In the genomic region with DNA sequence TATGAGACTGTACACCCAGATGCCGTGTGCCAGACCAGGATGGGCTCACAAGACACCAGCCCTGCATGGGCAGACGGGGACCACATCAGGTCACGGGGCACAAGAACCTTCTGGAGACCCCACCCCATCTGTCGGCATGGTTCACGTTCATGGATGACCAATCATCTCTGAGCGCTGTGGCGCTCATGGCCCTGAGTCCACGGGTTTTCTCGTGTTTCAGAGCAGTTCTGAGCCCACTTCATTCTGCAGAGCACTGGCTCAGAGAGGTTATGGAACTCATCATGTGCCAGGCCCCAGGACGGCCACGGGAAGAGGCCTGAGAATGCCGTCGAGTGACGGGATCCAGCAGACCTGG, we compare ENCODE assay signal across 14 cellular contexts.
DNase-seq lines count a peak whose midpoint lies in the region; ATAC-seq, FAIRE-seq and TF ChIP-seq lines count a peak whose summit lies in the region.
"Had no signal": no experiment of that assay in that cellular context is flagged by ENCODE, and none has a peak within 500 bp of the region (broad histone marks: within the 10 kb centered on the region; RNA-seq: fewer than 3 reads in every experiment).

No MANE protein-coding gene starts in this region.

- intact Hi-C loops in Calu3 (cut with micrococcal nuclease; ENCODE audit: unreplicated experiment): no loop called here
- intact Hi-C loops in K562 (cut with micrococcal nuclease): no loop called here
- intact Hi-C loops in kidney (cut with DNase I): no loop called here

- no peaks in the 10 kb centered on the region for H3K9me3 ChIP-seq in K562 (replicated peaks; ENCODE audit: control insufficient read depth, insufficient read depth, low read depth, low read length)
- no peaks in the 10 kb centered on the region for H3K9me3 ChIP-seq in kidney (ENCODE audit: control insufficient read depth in 1 of 2, low read length in 2 of 2)
- H3K9me3 ChIP-seq in subcutaneous abdominal adipose tissue (ENCODE audit: control insufficient read depth in 5 of 5, low read length in 5 of 5): no peaks in the 10 kb centered on the region
- H3K9me3 ChIP-seq: Caco-2, SJCRH30 had no signal

- H3K27ac ChIP-seq in K562 (ENCODE audit: extremely low read depth, low read depth, low read length) (no peak overlapping the region; the same call in 2 of the 3 replicates), kidney (ENCODE audit: low read depth in 2 of 2, low read length in 2 of 2) (peak overlapping the region; percentile 91 to 94), subcutaneous abdominal adipose tissue (ENCODE audit: low read depth, low read length) (peak overlapping the region; percentile 99)
- H3K27ac ChIP-seq: SJCRH30 had no signal

- BruUV-seq in Calu3 (replicated peaks; lab: Mats Ljungman, UMichigan): no TSS peak
- no TSS peak for BruUV-seq in K562 (replicated peaks; lab: Mats Ljungman, UMichigan)

- POLR2A ChIA-PET in K562 (lab: Yijun Ruan, JAX): no interaction called here

- WGBS in K562 (ENCODE audit: insufficient coverage, low coverage, missing lambda C conversion rate): 89% methylated on average over 8 of the region's 14 CpGs

- ATAC-seq in K562 (no peak), HG02973 (IDR thresholded peaks at IDR 0.05; ENCODE audit: unreplicated experiment) (no peak), HG03378 (IDR thresholded peaks at IDR 0.05; ENCODE audit: unreplicated experiment) (no peak)

- CTCF ChIA-PET in Calu3 (lab: Charles Lee) (interaction anchor here (1.1 kb wide), 1 partner anchor 80 kb away, joined by 3 read pairs; no protein-coding TSS in a partner anchor), K562 (lab: Yijun Ruan, JAX; ENCODE audit: low intra/inter-chr PET ratio) (no interaction called here)

- no peak for FAIRE-seq in K562 (lab: Jason Lieb, UNC)
- no peak for FAIRE-seq in kidney (lab: Jason Lieb, UNC)

- no peak for TF ChIP-seq RAD21 in K562 (CRISPR knock-in tag; conservative IDR thresholded peaks at IDR 0.05 in 1 of 2, IDR thresholded peaks at IDR 0.05 in 1 of 2)

- peak overlapping the region; percentile 83 for H3K4me3 Mint-ChIP-seq in Calu3 (ENCODE audit: low read depth, unreplicated experiment)
- H3K4me3 Mint-ChIP-seq: naive B cell; stimulated activated naive CD8-positive, alpha-beta T cell treated with anti-CD3 and anti-CD28 coated beads, Interleukin-15, Interleukin-2, amounts not matched to agents 100 ng/mL and 50 ng/mL, for 24 hours had no signal

- in situ Hi-C loops in K562 (cut with MboI): no loop called here

- peaks cover 35% of the 10 kb centered on the region; the same call in 2 of the 3 replicates for H3K36me3 ChIP-seq in K562 (ENCODE audit: control insufficient read depth, insufficient read depth, low read length)
- H3K36me3 ChIP-seq in kidney (ENCODE audit: control insufficient read depth in 1 of 2, insufficient read depth in 2 of 2, low read length in 2 of 2): peaks cover 5 to 28% of the 10 kb centered on the region in 2 donors
- H3K36me3 ChIP-seq in subcutaneous abdominal adipose tissue (ENCODE audit: control insufficient read depth in 5 of 5, insufficient read depth in 5 of 5, low read length in 5 of 5): peaks cover 0 to 63% (median 36%) of the 10 kb centered on the region in 5 donors

- H3K9ac ChIP-seq in K562 (ENCODE audit: insufficient read depth in 1 of 2, low read depth in 2 of 2, low read length in 2 of 2) (peak overlapping the region; percentile 84 to 91; a peak in 3 of 4 replicates), kidney (ENCODE audit: low read length in 2 of 2) (peak overlapping the region in 1 of 2 donors; percentile 69), subcutaneous abdominal adipose tissue (ENCODE audit: low read length in 5 of 5) (peak overlapping the region; percentile 74 to 94 (median 83))

- H4K20me1 ChIP-seq in K562 (replicated peaks; ENCODE audit: control insufficient read depth, insufficient read depth, low read length): no peaks in the 10 kb centered on the region

- TF ChIP-seq CTCF in Calu3 (IDR thresholded peaks at IDR 0.05; ENCODE audit: unreplicated experiment) (no peak), K562 (IDR thresholded peaks at IDR 0.05 in 2 of 3, conservative IDR thresholded peaks at IDR 0.05 in 1 of 3; ENCODE audit: insufficient read depth in 2 of 3, low read depth in 1 of 3, low read length in 3 of 3) (no peak), kidney (IDR thresholded peaks at IDR 0.05; ENCODE audit: borderline replicate concordance, extremely low read depth, insufficient read depth) (no peak)

- H3K27me3 ChIP-seq in K562 (ENCODE audit: control insufficient read depth in 2 of 2, insufficient read depth in 2 of 2, low read length in 2 of 2) (no peaks in the 10 kb centered on the region), subcutaneous abdominal adipose tissue (ENCODE audit: control insufficient read depth in 5 of 5, insufficient read depth in 4 of 5, low read length in 5 of 5) (no peaks in the 10 kb centered on the region)
- H3K27me3 ChIP-seq: SJCRH30 had no signal

- H3K4me2 ChIP-seq in K562 (ENCODE audit: insufficient read depth, low read length): peak overlapping the region; percentile 93

- peaks cover 44% of the 10 kb centered on the region for H3K79me2 ChIP-seq in K562 (ENCODE audit: control insufficient read depth, insufficient read depth, low read length)

- H3K4me1 Mint-ChIP-seq in Calu3 (ENCODE audit: low read depth, unreplicated experiment): peaks cover 63% of the 10 kb centered on the region

- no peaks in the 10 kb centered on the region for H3K9me3 Mint-ChIP-seq in Calu3 (ENCODE audit: low read depth, unreplicated experiment)
- H3K9me3 Mint-ChIP-seq: naive B cell; stimulated activated naive CD8-positive, alpha-beta T cell treated with anti-CD3 and anti-CD28 coated beads, Interleukin-15, Interleukin-2, amounts not matched to agents 100 ng/mL and 50 ng/mL, for 24 hours had no signal

- H3K4me1 ChIP-seq in K562 (replicated peaks in 1 of 2; ENCODE audit: control insufficient read depth in 2 of 2, insufficient read depth in 2 of 2, low read length in 2 of 2) (peaks cover 19 to 69% of the 10 kb centered on the region in 2 experiments; a peak in 4 of 5 replicates), kidney (ENCODE audit: control insufficient read depth in 1 of 2, insufficient read depth in 1 of 2, low read depth in 1 of 2, low read length in 2 of 2) (peaks cover 65 to 81% of the 10 kb centered on the region in 2 donors), subcutaneous abdominal adipose tissue (ENCODE audit: control insufficient read depth in 5 of 5, insufficient read depth in 5 of 5, low read length in 5 of 5) (peaks cover 47 to 100% (median 99%) of the 10 kb centered on the region in 5 donors)
- H3K4me1 ChIP-seq: SJCRH30 had no signal

- no peaks in the 10 kb centered on the region for H3K9me1 ChIP-seq in K562 (ENCODE audit: control insufficient read depth, insufficient read depth, low read length)

- no peak for TF ChIP-seq POLR2A in K562 (conservative IDR thresholded peaks at IDR 0.05)

- peaks cover 97% of the 10 kb centered on the region for H3K36me3 Mint-ChIP-seq in Calu3 (ENCODE audit: insufficient read depth, unreplicated experiment)
- H3K36me3 Mint-ChIP-seq: naive B cell had no signal

- H3K27me3 Mint-ChIP-seq in Calu3 (ENCODE audit: unreplicated experiment): no peaks in the 10 kb centered on the region
- H3K27me3 Mint-ChIP-seq: naive B cell; stimulated activated naive CD8-positive, alpha-beta T cell treated with anti-CD3 and anti-CD28 coated beads, Interleukin-15, Interleukin-2, amounts not matched to agents 100 ng/mL and 50 ng/mL, for 24 hours had no signal

- no peak for TF ChIP-seq EP300 in K562 (IDR thresholded peaks at IDR 0.05; ENCODE audit: low read length)

- no peak overlapping the region for H2AFZ ChIP-seq in K562 (ENCODE audit: low read depth, low read length)

- peak overlapping the region; percentile 59; the same call in 1 of the 2 replicates for H3K4me3 ChIP-seq in K562
- peak overlapping the region in 1 of 2 donors; percentile 27 for H3K4me3 ChIP-seq in kidney (ENCODE audit: low read length in 2 of 2)
- H3K4me3 ChIP-seq in subcutaneous abdominal adipose tissue (ENCODE audit: low read depth in 1 of 5, low read length in 5 of 5): peak overlapping the region; percentile 54 to 67 (median 60)
- H3K4me3 ChIP-seq: SJCRH30 had no signal

- DNase-seq in Calu3: no peak
- no peak for DNase-seq in K562 (ENCODE audit: extremely low read depth in 1 of 4, low spot score in 3 of 4)
- no peak for DNase-seq in kidney
- DNase-seq in activated CD4-positive, alpha-beta T cell treated with anti-CD3 and anti-CD28 coated beads for 1 hour: no peak
- DNase-seq in MV-4-11 (lab: John Stamatoyannopoulos, UW): no peak
- DNase-seq: activated CD4-positive, alpha-beta T cell treated with anti-CD3 and anti-CD28 coated beads for 4 hours; activated effector memory CD4-positive, alpha-beta T cell treated with anti-CD3 and anti-CD28 coated beads, Interleukin-2, amount 50 U/mL, for 16 hours; naive B cell had no signal

- no peak overlapping the region for H3K27ac Mint-ChIP-seq in Calu3 (ENCODE audit: unreplicated experiment)
- H3K27ac Mint-ChIP-seq: stimulated activated naive CD8-positive, alpha-beta T cell treated with anti-CD3 and anti-CD28 coated beads, Interleukin-15, Interleukin-2, amounts not matched to agents 100 ng/mL and 50 ng/mL, for 24 hours had no signal

TF ChIP-seq in K562, 482 proteins besides CTCF, POLR2A, EP300 and RAD21:
- no peak for TF ChIP-seq JUN (IDR thresholded peaks at IDR 0.05; ENCODE audit: borderline replicate concordance, low read depth, low read length)
- TF ChIP-seq JUN (CRISPR knock-in tag; IDR thresholded peaks at IDR 0.05; ENCODE audit: borderline replicate concordance): no peak
- TF ChIP-seq MAFF (IDR thresholded peaks at IDR 0.05; ENCODE audit: low read length): no peak
- no peak for TF ChIP-seq CBX3 (IDR thresholded peaks at IDR 0.05; ENCODE audit: borderline replicate concordance in 1 of 2, low read length in 2 of 2)
- TF ChIP-seq, protein P1, sequence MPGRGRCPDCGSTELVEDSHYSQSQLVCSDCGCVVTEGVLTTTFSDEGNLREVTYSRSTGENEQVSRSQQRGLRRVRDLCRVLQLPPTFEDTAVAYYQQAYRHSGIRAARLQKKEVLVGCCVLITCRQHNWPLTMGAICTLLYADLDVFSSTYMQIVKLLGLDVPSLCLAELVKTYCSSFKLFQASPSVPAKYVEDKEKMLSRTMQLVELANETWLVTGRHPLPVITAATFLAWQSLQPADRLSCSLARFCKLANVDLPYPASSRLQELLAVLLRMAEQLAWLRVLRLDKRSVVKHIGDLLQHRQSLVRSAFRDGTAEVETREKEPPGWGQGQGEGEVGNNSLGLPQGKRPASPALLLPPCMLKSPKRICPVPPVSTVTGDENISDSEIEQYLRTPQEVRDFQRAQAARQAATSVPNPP (IDR thresholded peaks at IDR 0.05; ENCODE audit: borderline replicate concordance, insufficient read depth, insufficient read length): no peak
- TF ChIP-seq TARDBP (IDR thresholded peaks at IDR 0.05): no peak
- TF ChIP-seq XRCC4 (IDR thresholded peaks at IDR 0.05; ENCODE audit: extremely low read depth, insufficient read depth, insufficient read length): no peak
- peak; percentile 46; the same call in 1 of the 2 replicates for TF ChIP-seq RBFOX2 (IDR thresholded peaks at IDR 0.05; ENCODE audit: low read depth, low read length)
